ENCODE assay signal across 1 cellular context in the genomic region with DNA sequence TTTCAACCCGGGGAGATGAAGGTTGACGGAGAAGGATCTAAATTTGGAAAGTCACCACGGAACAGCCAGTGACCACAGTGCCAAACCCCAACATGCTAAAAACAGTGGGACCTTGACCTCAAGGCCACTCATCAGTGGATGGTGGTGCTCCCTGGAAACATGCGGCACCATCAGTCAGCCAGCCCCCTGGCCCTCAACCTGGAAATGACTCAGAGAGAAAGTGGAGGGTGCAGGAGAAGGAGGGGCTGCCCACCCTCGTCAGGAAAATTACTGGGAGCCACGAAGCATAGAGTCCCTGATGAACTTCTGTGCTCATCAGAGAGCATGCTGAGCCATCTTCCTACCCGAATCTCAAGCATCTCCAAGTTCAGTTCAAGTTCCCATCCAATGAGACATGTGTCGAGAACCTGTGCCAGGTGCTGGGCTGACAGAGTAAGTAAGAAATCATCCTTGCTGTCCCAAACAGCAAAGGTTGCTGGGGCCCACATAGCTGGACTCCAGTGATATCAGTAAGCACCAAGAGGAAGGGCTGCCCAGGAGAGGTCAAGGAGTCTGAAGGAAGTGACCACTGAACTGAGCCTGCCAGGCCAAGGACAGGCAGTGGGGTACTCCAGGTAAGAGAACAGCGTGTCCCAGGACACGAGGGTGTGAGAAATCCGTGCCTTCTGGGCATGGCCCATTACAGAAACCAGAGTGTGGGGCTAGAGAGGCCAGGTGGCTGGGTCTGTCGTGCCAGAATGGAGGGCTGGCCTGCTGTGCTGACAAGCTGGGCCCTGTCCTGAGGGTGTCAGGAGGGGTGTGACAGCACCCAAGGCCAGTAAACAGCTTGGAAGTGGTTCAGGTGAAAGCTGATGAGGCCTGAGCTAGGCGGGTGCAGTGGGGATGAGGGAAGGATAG.
A peak's percentile ranks its signal among the peaks of the same experiment; 100 is the strongest.
TF ChIP-seq lines count a peak whose summit lies in the region.

No MANE protein-coding gene starts in this region.

TF ChIP-seq in IMR-90, 13 proteins besides CTCF, POLR2A, EP300 and RAD21 (continued from another document):
- TF ChIP-seq, protein P1, sequence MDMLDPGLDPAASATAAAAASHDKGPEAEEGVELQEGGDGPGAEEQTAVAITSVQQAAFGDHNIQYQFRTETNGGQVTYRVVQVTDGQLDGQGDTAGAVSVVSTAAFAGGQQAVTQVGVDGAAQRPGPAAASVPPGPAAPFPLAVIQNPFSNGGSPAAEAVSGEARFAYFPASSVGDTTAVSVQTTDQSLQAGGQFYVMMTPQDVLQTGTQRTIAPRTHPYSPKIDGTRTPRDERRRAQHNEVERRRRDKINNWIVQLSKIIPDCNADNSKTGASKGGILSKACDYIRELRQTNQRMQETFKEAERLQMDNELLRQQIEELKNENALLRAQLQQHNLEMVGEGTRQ (IDR thresholded peaks at IDR 0.05; ENCODE audit: low read depth, low read length): no peak
- peak; percentile 29 for TF ChIP-seq RCOR1 (IDR thresholded peaks at IDR 0.05; ENCODE audit: insufficient replicate concordance, low read length)
- TF ChIP-seq CHD1 (IDR thresholded peaks at IDR 0.05; ENCODE audit: low read depth, low read length): no peak
- no peak; the same call in 1 of the 2 replicates for TF ChIP-seq NFE2L2 (IDR thresholded peaks at IDR 0.05; ENCODE audit: low read depth, low read length)
- TF ChIP-seq CEBPB (IDR thresholded peaks at IDR 0.05; ENCODE audit: low read depth, low read length): no peak
